In genomic region chr20:17594443-17594842, GRCh38 we compare ENCODE assay signal across 13 cellular contexts. TPM values are rescaled to one million over a fixed set of nuclear protein-coding genes. Genes with fewer than 3 reads are reported as not detected.
A peak's percentile ranks its signal among the peaks of the same experiment; 100 is the strongest.
DNase-seq lines count a peak whose midpoint lies in the region; ATAC-seq and TF ChIP-seq lines count a peak whose summit lies in the region.
"Had no signal": no experiment of that assay in that cellular context is flagged by ENCODE, and none has a peak within 500 bp of the region (broad histone marks: within the 10 kb centered on the region; RNA-seq: fewer than 3 reads in every experiment).

No MANE protein-coding gene starts in this region.

- H3K27me3 ChIP-seq in RWPE2 (ENCODE audit: insufficient read depth, poor library complexity, severe bottlenecking): no peaks in the 10 kb centered on the region

- H3K4me1 ChIP-seq in RWPE2 (ENCODE audit: insufficient read depth, poor library complexity, severe bottlenecking) (peaks cover 20% of the 10 kb centered on the region), mucosa of descending colon (ENCODE audit: low read depth) (peaks cover 22% of the 10 kb centered on the region)

- no peak overlapping the region for H3K27ac ChIP-seq in RWPE2 (ENCODE audit: poor library complexity, severe bottlenecking)

- no peak for TF ChIP-seq CTCF in RWPE2 (IDR thresholded peaks at IDR 0.05; ENCODE audit: poor library complexity, severe bottlenecking)
- TF ChIP-seq CTCF in mucosa of descending colon (IDR thresholded peaks at IDR 0.05): no peak

- DNase-seq in AG08396 (ENCODE audit: low spot score) (peak; percentile 53), RWPE2 (ENCODE audit: low spot score) (no peak), fibroblast of peridontal ligament (ENCODE audit: extremely low read depth) (peak; percentile 87), mucosa of descending colon (peak in 1 of 3 donors; percentile 52)
- DNase-seq in stimulated activated naive CD8-positive, alpha-beta T cell treated with anti-CD3 and anti-CD28 coated beads, Interleukin-15, Interleukin-2, amounts not matched to agents 100 U/mL and 50 U/mL, for 24 hours: no peak
- DNase-seq: activated CD4-positive, alpha-beta T cell treated with anti-CD3 and anti-CD28 coated beads for 36 hours; erythroblast; H9; NCI-H1105 had no signal

- H3K4me3 ChIP-seq in RWPE2 (ENCODE audit: severe bottlenecking) (no peak overlapping the region), mucosa of descending colon (no peak overlapping the region)

- H3K9me3 ChIP-seq in RWPE2 (ENCODE audit: severe bottlenecking) (no peaks in the 10 kb centered on the region), mucosa of descending colon (no peaks in the 10 kb centered on the region)

- intact Hi-C loops in mucosa of descending colon (cut with DNase I, micrococcal nuclease): no loop called here

- H3K36me3 ChIP-seq in RWPE2 (ENCODE audit: low read depth) (peaks cover 42% of the 10 kb centered on the region), mucosa of descending colon (ENCODE audit: low read depth) (no peaks in the 10 kb centered on the region)

- ATAC-seq in RWPE2 (ENCODE audit: low read depth): peak; percentile 86
- peak; percentile 62 for ATAC-seq in mucosa of descending colon
- no peak for ATAC-seq in HG02588 (IDR thresholded peaks at IDR 0.05; ENCODE audit: unreplicated experiment)
- ATAC-seq in HG03135 (IDR thresholded peaks at IDR 0.05; ENCODE audit: unreplicated experiment): no peak
- no peak for ATAC-seq in GM19324 (IDR thresholded peaks at IDR 0.05; ENCODE audit: low FRiP score, unreplicated experiment)
- ATAC-seq in stimulated activated naive CD8-positive, alpha-beta T cell treated with anti-CD3 and anti-CD28 coated beads, Interleukin-15, Interleukin-2, amounts not matched to agents 100 U/mL and 50 U/mL, for 24 hours: no peak
- ATAC-seq: activated CD4-positive, alpha-beta T cell treated with anti-CD3 and anti-CD28 coated beads for 36 hours; activated naive CD4-positive, alpha-beta T cell treated with anti-CD3 and anti-CD28 coated beads, Interleukin-2, amount 50 U/mL, for 72 hours had no signal

RNA-seq across cellular contexts. Expression of gene DSTN, which starts 24.6 kb away (rescaled TPM):
- 100 to 1,000 TPM; 261 to 946 (median 284) TPM for total RNA-seq in mucosa of descending colon

Comparison
In these comparisons a context has a peak if more than half of its experiments do, and no peak if none do; other contexts are left out.
1. DNase-seq: peak in AG08396 (single experiment) and fibroblast of peridontal ligament (single experiment); none in RWPE2 (single experiment) and stimulated activated naive CD8-positive, alpha-beta T cell treated with anti-CD3 and anti-CD28 coated beads, Interleukin-15, Interleukin-2, amounts not matched to agents 100 U/mL and 50 U/mL, for 24 hours (single experiment).
2. ATAC-seq: peak in RWPE2 (single experiment) and mucosa of descending colon (single experiment); none in HG02588 (single experiment), HG03135 (single experiment), GM19324 (single experiment) and stimulated activated naive CD8-positive, alpha-beta T cell treated with anti-CD3 and anti-CD28 coated beads, Interleukin-15, Interleukin-2, amounts not matched to agents 100 U/mL and 50 U/mL, for 24 hours (single experiment).